In genomic region chrX:32421266-32421665, GRCh38 we compare ENCODE assay signal across 21 cellular contexts.
"Had no signal": no experiment of that assay in that cellular context is flagged by ENCODE, and none has a peak within 500 bp of the region (broad histone marks: within the 10 kb centered on the region; RNA-seq: fewer than 3 reads in every experiment).

No MANE protein-coding gene starts in this region.

- H3K36me3 ChIP-seq: SJSA1 had no signal

- DNase-seq: Karpas-422, KG1, NCI-H1092, NCI-H1105 treated with DMSO at 0.1 percent for 48 hours, NCI-H1417 treated with DMSO at 0.1 percent for 48 hours, NCI-H146, NCI-H1694 treated with DMSO at 0.1 percent for 48 hours, NCI-H1930, NCI-H2081, NCI-H2107, NCI-H2227 treated with DMSO at 0.1 percent for 48 hours, NCI-H524, NCI-H526 treated with DMSO at 0.1 percent for 48 hours, NCI-H748 treated with DMSO at 0.1 percent for 48 hours, Right ventricle myocardium superior, RPMI8226, SIG-M5 had no signal

- H3K27ac ChIP-seq: HL-60, SJSA1, SK-N-MC had no signal

- H3K4me3 ChIP-seq: SJSA1, SK-N-MC had no signal

- H3K9me3 ChIP-seq: SJSA1 had no signal

- FAIRE-seq: RCC 7860 had no signal

- H3K4me1 ChIP-seq: SJSA1 had no signal

- H3K27me3 ChIP-seq: SJSA1 had no signal
